ENCODE assay signal across 1 cellular context in the genomic region with DNA sequence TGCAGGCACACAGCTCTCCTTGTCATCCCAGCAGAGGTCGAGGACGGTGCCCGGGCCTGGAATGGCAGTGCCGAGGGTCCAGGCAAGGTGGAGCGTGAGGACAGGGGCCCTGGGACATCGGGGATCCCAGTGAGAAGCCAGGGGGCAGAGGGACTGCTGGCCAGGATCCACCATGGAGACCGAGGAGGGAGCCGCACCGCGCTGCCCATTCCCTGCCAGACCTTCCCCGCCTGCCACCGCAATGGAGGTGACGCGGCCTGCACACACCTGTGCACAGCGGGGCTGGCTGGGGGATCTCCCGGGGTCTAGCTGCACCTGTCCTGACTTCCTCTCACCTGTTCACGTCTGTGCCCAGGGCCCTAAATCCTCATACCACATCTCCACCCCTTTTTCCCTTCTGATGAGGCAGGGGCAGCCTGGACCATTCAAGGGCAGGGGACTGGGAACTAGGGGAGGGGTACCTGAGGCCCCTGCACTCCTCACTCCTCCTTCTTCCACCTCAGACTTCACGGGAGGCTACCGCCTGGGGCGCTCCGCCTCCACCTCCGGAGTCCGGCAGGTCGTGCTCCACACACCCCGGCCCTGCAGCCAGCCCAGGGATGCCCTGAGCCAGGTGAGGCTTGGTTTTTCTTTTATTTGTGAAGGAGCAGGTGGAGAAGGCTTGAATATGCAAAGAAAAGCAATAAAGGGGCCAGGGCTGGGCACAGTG.
TF ChIP-seq lines count a peak whose summit lies in the region.

No MANE protein-coding gene starts in this region.

TF ChIP-seq in SK-N-SH, 30 proteins besides CTCF, POLR2A, EP300 and RAD21 (continued from another document):
- TF ChIP-seq, protein P1, sequence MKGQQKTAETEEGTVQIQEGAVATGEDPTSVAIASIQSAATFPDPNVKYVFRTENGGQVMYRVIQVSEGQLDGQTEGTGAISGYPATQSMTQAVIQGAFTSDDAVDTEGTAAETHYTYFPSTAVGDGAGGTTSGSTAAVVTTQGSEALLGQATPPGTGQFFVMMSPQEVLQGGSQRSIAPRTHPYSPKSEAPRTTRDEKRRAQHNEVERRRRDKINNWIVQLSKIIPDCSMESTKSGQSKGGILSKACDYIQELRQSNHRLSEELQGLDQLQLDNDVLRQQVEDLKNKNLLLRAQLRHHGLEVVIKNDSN (IDR thresholded peaks at IDR 0.05; ENCODE audit: borderline replicate concordance, low read depth), result no peak
